ENCODE assay signal across 1 cellular context in genomic region chr11:67268036-67268683, GRCh38.
TF ChIP-seq lines count a peak whose summit lies in the region.

No MANE protein-coding gene starts in this region.

TF ChIP-seq in HepG2, 621 proteins besides CTCF, POLR2A, EP300 and RAD21:
- TF ChIP-seq MIER3 (CRISPR knock-in tag; IDR thresholded peaks at IDR 0.05; ENCODE audit: borderline replicate concordance) (0 out of 2 replicates have a peak, but pooled peaks have one; percentile 2), MED8 (CRISPR knock-in tag; IDR thresholded peaks at IDR 0.05; ENCODE audit: insufficient replicate concordance) (no peak), HNRNPUL1 (IDR thresholded peaks at IDR 0.05; ENCODE audit: low read depth, low read length) (no peak), ZBTB38 (CRISPR knock-in tag; IDR thresholded peaks at IDR 0.05) (0 out of 2 replicates have a peak, but pooled peaks have one; percentile 2), SRSF1 (optimal IDR thresholded peaks at IDR 0.05; ENCODE audit: low read depth, low read length) (no peak), ARNT2 (CRISPR knock-in tag; IDR thresholded peaks at IDR 0.05; ENCODE audit: low read depth) (no peak), ZNF225 (CRISPR knock-in tag; IDR thresholded peaks at IDR 0.05) (no peak), ZNF629 (CRISPR knock-in tag; conservative IDR thresholded peaks at IDR 0.05) (peak; percentile 83), ZNF878 (CRISPR knock-in tag; IDR thresholded peaks at IDR 0.05) (no peak), ZNF510 (CRISPR knock-in tag; IDR thresholded peaks at IDR 0.05; ENCODE audit: low read depth) (no peak), ZNF572 (CRISPR knock-in tag; IDR thresholded peaks at IDR 0.05) (0 out of 2 replicates have a peak, but pooled peaks have one; percentile 25), SCMH1 (CRISPR knock-in tag; IDR thresholded peaks at IDR 0.05; ENCODE audit: borderline replicate concordance) (no peak), AGO2 (optimal IDR thresholded peaks at IDR 0.05; ENCODE audit: low read depth, low read length) (peak; percentile 5), KDM1A (CRISPR knock-in tag; IDR thresholded peaks at IDR 0.05) (0 out of 2 replicates have a peak, but pooled peaks have one; percentile 34), USF2 (IDR thresholded peaks at IDR 0.05; ENCODE audit: low read depth, low read length) (no peak), USF2 (CRISPR knock-in tag; IDR thresholded peaks at IDR 0.05; ENCODE audit: borderline replicate concordance) (no peak)
- TF ChIP-seq, protein P1, sequence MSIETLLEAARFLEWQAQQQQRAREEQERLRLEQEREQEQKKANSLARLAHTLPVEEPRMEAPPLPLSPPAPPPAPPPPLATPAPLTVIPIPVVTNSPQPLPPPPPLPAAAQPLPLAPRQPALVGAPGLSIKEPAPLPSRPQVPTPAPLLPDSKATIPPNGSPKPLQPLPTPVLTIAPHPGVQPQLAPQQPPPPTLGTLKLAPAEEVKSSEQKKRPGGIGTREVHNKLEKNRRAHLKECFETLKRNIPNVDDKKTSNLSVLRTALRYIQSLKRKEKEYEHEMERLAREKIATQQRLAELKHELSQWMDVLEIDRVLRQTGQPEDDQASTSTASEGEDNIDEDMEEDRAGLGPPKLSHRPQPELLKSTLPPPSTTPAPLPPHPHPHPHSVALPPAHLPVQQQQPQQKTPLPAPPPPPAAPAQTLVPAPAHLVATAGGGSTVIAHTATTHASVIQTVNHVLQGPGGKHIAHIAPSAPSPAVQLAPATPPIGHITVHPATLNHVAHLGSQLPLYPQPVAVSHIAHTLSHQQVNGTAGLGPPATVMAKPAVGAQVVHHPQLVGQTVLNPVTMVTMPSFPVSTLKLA (IDR thresholded peaks at IDR 0.05), result no peak
- TF ChIP-seq, protein P2, sequence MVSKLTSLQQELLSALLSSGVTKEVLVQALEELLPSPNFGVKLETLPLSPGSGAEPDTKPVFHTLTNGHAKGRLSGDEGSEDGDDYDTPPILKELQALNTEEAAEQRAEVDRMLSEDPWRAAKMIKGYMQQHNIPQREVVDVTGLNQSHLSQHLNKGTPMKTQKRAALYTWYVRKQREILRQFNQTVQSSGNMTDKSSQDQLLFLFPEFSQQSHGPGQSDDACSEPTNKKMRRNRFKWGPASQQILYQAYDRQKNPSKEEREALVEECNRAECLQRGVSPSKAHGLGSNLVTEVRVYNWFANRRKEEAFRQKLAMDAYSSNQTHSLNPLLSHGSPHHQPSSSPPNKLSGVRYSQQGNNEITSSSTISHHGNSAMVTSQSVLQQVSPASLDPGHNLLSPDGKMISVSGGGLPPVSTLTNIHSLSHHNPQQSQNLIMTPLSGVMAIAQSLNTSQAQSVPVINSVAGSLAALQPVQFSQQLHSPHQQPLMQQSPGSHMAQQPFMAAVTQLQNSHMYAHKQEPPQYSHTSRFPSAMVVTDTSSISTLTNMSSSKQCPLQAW (CRISPR knock-in tag; IDR thresholded peaks at IDR 0.05), result 0 out of 2 replicates have a peak, but pooled peaks have one; percentile 1
